In genomic region chr11:96112192-96113099, GRCh38 we compare ENCODE assay signal across 8 cellular contexts.
A peak's percentile ranks its signal among the peaks of the same experiment; 100 is the strongest.
DNase-seq lines count a peak whose midpoint lies in the region; ATAC-seq and TF ChIP-seq lines count a peak whose summit lies in the region.

No MANE protein-coding gene starts in this region.

- no peak overlapping the region for H3K4me3 ChIP-seq in RWPE2 (ENCODE audit: severe bottlenecking)
- no peak overlapping the region for H3K4me3 ChIP-seq in muscle layer of duodenum (ENCODE audit: low read depth in 1 of 2, low read length in 2 of 2)

- H3K36me3 ChIP-seq in RWPE2 (ENCODE audit: low read depth) (no peaks in the 10 kb centered on the region), muscle layer of duodenum (ENCODE audit: control insufficient read depth in 1 of 2, insufficient read depth in 2 of 2, low read length in 2 of 2) (no peaks in the 10 kb centered on the region)

- H3K9me3 Mint-ChIP-seq in CD14-positive monocyte, result peaks cover 0 to 1% (median 0%) of the 10 kb centered on the region in 7 donors

- no peaks in the 10 kb centered on the region for H3K4me1 Mint-ChIP-seq in CD14-positive monocyte

- peaks cover 2 to 6% of the 10 kb centered on the region in 2 donors for H3K36me3 Mint-ChIP-seq in CD14-positive monocyte

- H3K27me3 Mint-ChIP-seq in CD14-positive monocyte (ENCODE audit: low read depth in 3 of 3), result no peaks in the 10 kb centered on the region

- H3K27me3 ChIP-seq in RWPE2 (ENCODE audit: insufficient read depth, poor library complexity, severe bottlenecking) (no peaks in the 10 kb centered on the region), muscle layer of duodenum (ENCODE audit: low read depth, low read length) (no peaks in the 10 kb centered on the region)

- TF ChIP-seq POLR2A in GM18505 (IDR thresholded peaks at IDR 0.05; ENCODE audit: borderline replicate concordance, extremely low read depth, insufficient read depth, insufficient read length), result no peak

- TF ChIP-seq CTCF in RWPE2 (IDR thresholded peaks at IDR 0.05; ENCODE audit: poor library complexity, severe bottlenecking) (no peak), CD14-positive monocyte (IDR thresholded peaks at IDR 0.05) (no peak)

- no peak for DNase-seq in RWPE2 (ENCODE audit: low spot score)
- no peak for DNase-seq in substantia nigra (lab: John Stamatoyannopoulos, UW)
- DNase-seq in CD14-positive monocyte (ENCODE audit: low spot score), result no peak
- DNase-seq in globus pallidus (ENCODE audit: low spot score), result no peak
- no peak for DNase-seq in NK-92 treated with Interleukin-12 subunit alpha and Interleukin-12 subunit beta, amount 100 ng/mL, for 24 hours (lab: John Stamatoyannopoulos, UW)

- intact Hi-C loops in CD14-positive monocyte (cut with micrococcal nuclease), result no loop called here

- H3K27ac ChIP-seq in RWPE2 (ENCODE audit: poor library complexity, severe bottlenecking) (peak overlapping the region; percentile 27), muscle layer of duodenum (ENCODE audit: low read length) (peak overlapping the region; percentile 50), substantia nigra (ENCODE audit: low read depth, low read length, poor library complexity, severe bottlenecking) (no peak overlapping the region)

- ATAC-seq in GM18505 (IDR thresholded peaks at IDR 0.05; ENCODE audit: unreplicated experiment), result peak; percentile 87
- ATAC-seq in GM21576 (IDR thresholded peaks at IDR 0.05; ENCODE audit: unreplicated experiment), result peak; percentile 88
- ATAC-seq in RWPE2 (ENCODE audit: low read depth), result no peak

- no peak overlapping the region for H3K27ac Mint-ChIP-seq in CD14-positive monocyte

- H3K9me3 ChIP-seq in RWPE2 (ENCODE audit: severe bottlenecking) (no peaks in the 10 kb centered on the region), muscle layer of duodenum (ENCODE audit: control insufficient read depth in 1 of 2, low read length in 2 of 2) (no peaks in the 10 kb centered on the region)

- H3K4me3 Mint-ChIP-seq in CD14-positive monocyte, result no peak overlapping the region

- H3K4me1 ChIP-seq in RWPE2 (ENCODE audit: insufficient read depth, poor library complexity, severe bottlenecking) (peaks cover 23% of the 10 kb centered on the region), muscle layer of duodenum (ENCODE audit: control insufficient read depth in 1 of 2, insufficient read depth in 2 of 2, low read length in 2 of 2) (peaks cover 0 to 18% of the 10 kb centered on the region in 2 donors)
